In genomic region chr15:90680371-90680935, GRCh38 we compare ENCODE assay signal across 11 cellular contexts. TPM values are rescaled to one million over a fixed set of nuclear protein-coding genes. Genes with fewer than 3 reads are reported as not detected.
A peak's percentile ranks its signal among the peaks of the same experiment; 100 is the strongest.
DNase-seq lines count a peak whose midpoint lies in the region; ATAC-seq and TF ChIP-seq lines count a peak whose summit lies in the region.
"Had no signal": no experiment of that assay in that cellular context is flagged by ENCODE, and none has a peak within 500 bp of the region (broad histone marks: within the 10 kb centered on the region; RNA-seq: fewer than 3 reads in every experiment).

No MANE protein-coding gene starts in this region.

- H3K27ac ChIP-seq in adipose tissue (ENCODE audit: low read depth, low read length) (peak overlapping the region; percentile 26), heart left ventricle (peak overlapping the region in 7 of 12 donors; percentile 5 to 76 (median 46)), thoracic aorta (peak overlapping the region; percentile 77 to 85)
- H3K27ac ChIP-seq: WERI-Rb-1 had no signal

- intact Hi-C loops in heart left ventricle (cut with DNase I) = no loop called here

- TF ChIP-seq POLR2A in heart left ventricle (IDR thresholded peaks at IDR 0.05) = no peak

- no peaks in the 10 kb centered on the region for H3K27me3 ChIP-seq in heart left ventricle
- no peaks in the 10 kb centered on the region for H3K27me3 ChIP-seq in thoracic aorta (replicated peaks; ENCODE audit: insufficient read depth)

- ATAC-seq in heart left ventricle = peak in 3 of 4 donors; percentile 62 to 91 (median 82)
- ATAC-seq in thoracic aorta (ENCODE audit: insufficient number of reproducible peaks, low FRiP score, low read depth) = peak; percentile 65
- ATAC-seq in HG02852 (IDR thresholded peaks at IDR 0.05; ENCODE audit: unreplicated experiment) = no peak

- WGBS in adipose tissue, 3 donors = 61 to 75% (median 70%) methylated on average over 6 of the region's 6 CpGs
- 70 to 75% (median 73%) methylated on average over 6 of the region's 6 CpGs for WGBS in heart left ventricle, 4 donors

- POLR2A ChIA-PET in activated CD4-positive, alpha-beta T cell treated with anti-CD3 and anti-CD28 coated beads, Interleukin-2, amount 10 ng/mL, durations not matched to agents 7 days and 5 days (lab: Charles Lee) = no interaction called here

- peaks cover 5% of the 10 kb centered on the region for H3K9me3 Mint-ChIP-seq in activated CD4-positive, alpha-beta T cell treated with anti-CD3 and anti-CD28 coated beads, Interleukin-2, amount 10 ng/mL, durations not matched to agents 7 days and 5 days
- H3K9me3 Mint-ChIP-seq: dendritic cell treated with granulocyte-macrophage colony-stimulating factor and Interleukin-4, amounts not matched to agents 40 ng/mL and 50 ng/mL, for 4 days had no signal

- no peaks in the 10 kb centered on the region for H3K27me3 Mint-ChIP-seq in activated CD4-positive, alpha-beta T cell treated with anti-CD3 and anti-CD28 coated beads, Interleukin-2, amount 10 ng/mL, durations not matched to agents 7 days and 5 days
- H3K27me3 Mint-ChIP-seq: dendritic cell treated with granulocyte-macrophage colony-stimulating factor and Interleukin-4, amounts not matched to agents 40 ng/mL and 50 ng/mL, for 4 days had no signal

- CTCF ChIA-PET in activated CD4-positive, alpha-beta T cell treated with anti-CD3 and anti-CD28 coated beads, Interleukin-2, amount 10 ng/mL, durations not matched to agents 7 days and 5 days (lab: Charles Lee) = no interaction called here

- H3K36me3 Mint-ChIP-seq in activated CD4-positive, alpha-beta T cell treated with anti-CD3 and anti-CD28 coated beads, Interleukin-2, amount 10 ng/mL, durations not matched to agents 7 days and 5 days (ENCODE audit: low read depth) = peaks cover 15% of the 10 kb centered on the region

- no peaks in the 10 kb centered on the region for H3K9me3 ChIP-seq in heart left ventricle
- no peaks in the 10 kb centered on the region for H3K9me3 ChIP-seq in thoracic aorta

- DNase-seq in activated CD4-positive, alpha-beta T cell treated with anti-CD3 and anti-CD28 coated beads, Interleukin-2, amount 10 ng/mL, durations not matched to agents 7 days and 5 days = no peak
- no peak for DNase-seq in activated CD4-positive, alpha-beta T cell treated with anti-CD3 and anti-CD28 coated beads, Interleukin-2, amount 50 U/mL, for 1 hour
- no peak for DNase-seq in heart left ventricle
- DNase-seq in thoracic aorta (ENCODE audit: low spot score) = peak; percentile 21
- DNase-seq in central memory CD4-positive, alpha-beta T cell = no peak
- no peak for DNase-seq in NCI-H526 (lab: John Stamatoyannopoulos, UW)
- DNase-seq: WERI-Rb-1 had no signal

- H3K4me1 ChIP-seq in heart left ventricle (peaks cover 0 to 19% (median 0%) of the 10 kb centered on the region in 12 donors), thoracic aorta (ENCODE audit: control insufficient read depth in 1 of 2, low read depth in 2 of 2) (peaks cover 5 to 25% of the 10 kb centered on the region in 2 donors)

- H3K4me1 Mint-ChIP-seq in activated CD4-positive, alpha-beta T cell treated with anti-CD3 and anti-CD28 coated beads, Interleukin-2, amount 10 ng/mL, durations not matched to agents 7 days and 5 days = peaks cover 61% of the 10 kb centered on the region

- no peak overlapping the region for H3K4me3 ChIP-seq in heart left ventricle
- H3K4me3 ChIP-seq in thoracic aorta = no peak overlapping the region

- H3K4me3 Mint-ChIP-seq in activated CD4-positive, alpha-beta T cell treated with anti-CD3 and anti-CD28 coated beads, Interleukin-2, amount 10 ng/mL, durations not matched to agents 7 days and 5 days = no peak overlapping the region
- H3K4me3 Mint-ChIP-seq: B cell; dendritic cell treated with granulocyte-macrophage colony-stimulating factor and Interleukin-4, amounts not matched to agents 40 ng/mL and 50 ng/mL, for 4 days had no signal

- H3K36me3 ChIP-seq in heart left ventricle (no peaks in the 10 kb centered on the region), thoracic aorta (no peaks in the 10 kb centered on the region)
- H3K36me3 ChIP-seq: WERI-Rb-1 had no signal

- H3K27ac Mint-ChIP-seq in activated CD4-positive, alpha-beta T cell treated with anti-CD3 and anti-CD28 coated beads, Interleukin-2, amount 10 ng/mL, durations not matched to agents 7 days and 5 days = peak overlapping the region; percentile 36
- H3K27ac Mint-ChIP-seq: B cell had no signal

- TF ChIP-seq CTCF in heart left ventricle (IDR thresholded peaks at IDR 0.05) (no peak), thoracic aorta (IDR thresholded peaks at IDR 0.05) (no peak)

RNA-seq across cellular contexts. Expression of gene BLM, which starts 36.7 kb away (rescaled TPM):
- 10 to 100 TPM; 50.2 to 57.7 TPM for total RNA-seq in activated CD4-positive, alpha-beta T cell treated with anti-CD3 and anti-CD28 coated beads, Interleukin-2, amount 10 ng/mL, durations not matched to agents 7 days and 5 days
- 1 to 10 TPM in 1 of 3 donors, under 1 TPM in 2; 0.62 to 5.2 (median 0.97) TPM for polyA plus RNA-seq in adipose tissue
- 10 to 100 TPM in 6 of 9 donors, 1 to 10 TPM in 3; 4.3 to 39.6 (median 12.2) TPM for total RNA-seq in heart left ventricle
- 10 to 100 TPM in 1 of 2 donors, 1 to 10 TPM in 1; 9.3 to 14.4 TPM for polyA plus RNA-seq in heart left ventricle
- under 1 TPM; 0.49 to 0.81 TPM for total RNA-seq in thoracic aorta

Comparison
In these comparisons a context has a peak if more than half of its experiments do, and no peak if none do; other contexts are left out.
1. H3K27ac ChIP-seq: peak in every context shown above with its lines; median percentile 81 in thoracic aorta; 46 in heart left ventricle; 26 in adipose tissue.